Comparison of ENCODE assay signal across 1 cellular context in genomic region chr18:61900504-61901281, GRCh38.
A peak's percentile ranks its signal among the peaks of the same experiment; 100 is the strongest.
TF ChIP-seq lines count a peak whose summit lies in the region.

No MANE protein-coding gene starts in this region.

TF ChIP-seq in liver, 16 proteins besides CTCF, POLR2A, EP300 and RAD21 (continued from another document):
- TF ChIP-seq REST (IDR thresholded peaks at IDR 0.05) (peak; percentile 22), SP1 (IDR thresholded peaks at IDR 0.05) (peak; percentile 35), FOXA1 (IDR thresholded peaks at IDR 0.05) (no peak), TAF1 (conservative IDR thresholded peaks at IDR 0.05) (no peak), MAX (IDR thresholded peaks at IDR 0.05) (no peak), JUND (IDR thresholded peaks at IDR 0.05) (peak in 1 of 2 donors; percentile 13)
